In genomic region chr4:171298048-171298718, GRCh38 we compare ENCODE assay signal across 5 cellular contexts.
DNase-seq lines count a peak whose midpoint lies in the region; ATAC-seq and TF ChIP-seq lines count a peak whose summit lies in the region.
"Not testable (repeated sequence)": the region's sequence is repeated elsewhere in the genome, so short reads cannot be mapped to it uniquely, and the experiment has no call there.

No MANE protein-coding gene starts in this region.

- not testable (repeated sequence) for H3K9me3 Mint-ChIP-seq in H9

- H3K9me3 ChIP-seq in H9 (ENCODE audit: control insufficient read depth, low read depth, low read length), result not testable (repeated sequence)
- peaks cover 0 to 25% (median 21%) of the 10 kb centered on the region in 8 donors for H3K9me3 ChIP-seq in spleen

- not testable (repeated sequence) for H3K79me2 ChIP-seq in H9 (ENCODE audit: insufficient read depth, low read length)

- H3K23ac ChIP-seq in H9 (ENCODE audit: insufficient read length, low read depth, low read length), result not testable (repeated sequence)

- H3K56ac ChIP-seq in H9 (ENCODE audit: insufficient read length, low read depth, low read length), result not testable (repeated sequence)

- not testable (repeated sequence) for H4K20me1 ChIP-seq in H9 (ENCODE audit: control insufficient read depth, insufficient read depth, insufficient read length)

- not testable (repeated sequence) for H3K9ac ChIP-seq in H9 (ENCODE audit: extremely low read depth, insufficient read length, low read length)

- ATAC-seq in Right ventricle myocardium inferior, result not testable (repeated sequence)

- DNase-seq in H9 (peak; percentile 31), Right ventricle myocardium inferior (ENCODE audit: missing footprints) (peak; percentile 45), mesenteric fat pad (ENCODE audit: low spot score) (peak; percentile 74), spleen (peak; percentile 71)
- DNase-seq in kidney epithelial cell (ENCODE audit: low read depth), result not testable (repeated sequence)

- TF ChIP-seq POLR2A in spleen (IDR thresholded peaks at IDR 0.05), result not testable (repeated sequence)

- not testable (repeated sequence) for H3K36me3 ChIP-seq in kidney epithelial cell (ENCODE audit: control insufficient read depth, insufficient read depth, low read length); spleen

- not testable (repeated sequence) for H2AFZ ChIP-seq in H9 (ENCODE audit: low read length)

- not testable (repeated sequence) for H3K4me2 ChIP-seq in H9 (ENCODE audit: insufficient read depth, insufficient read length, low read length)

- not testable (repeated sequence) for H4K8ac ChIP-seq in H9 (replicated peaks; ENCODE audit: insufficient read length, low read depth, low read length)

- H3K27ac Mint-ChIP-seq in H9, result not testable (repeated sequence)

- not testable (repeated sequence) for H3K14ac ChIP-seq in H9 (ENCODE audit: insufficient read depth, low read length)

- not testable (repeated sequence) for H3K27me3 Mint-ChIP-seq in H9 (ENCODE audit: low read depth)

- not testable (repeated sequence) for H3K4me3 Mint-ChIP-seq in H9

- not testable (repeated sequence) for H3K36me3 Mint-ChIP-seq in H9 (ENCODE audit: insufficient read depth in 1 of 3, low read depth in 3 of 3)

- not testable (repeated sequence) for H3K4me1 ChIP-seq in H9 (ENCODE audit: insufficient read depth, low read length); spleen

- not testable (repeated sequence) for H4K5ac ChIP-seq in H9 (ENCODE audit: insufficient read length, low read depth, low read length)

- not testable (repeated sequence) for H3K79me1 ChIP-seq in H9 (ENCODE audit: insufficient read depth, low read depth, low read length, poor library complexity, severe bottlenecking)

- H2BK20ac ChIP-seq in H9 (ENCODE audit: low read depth, low read length, poor library complexity, severe bottlenecking), result not testable (repeated sequence)

- H4K91ac ChIP-seq in H9 (ENCODE audit: insufficient read length, low read depth, low read length), result not testable (repeated sequence)

- not testable (repeated sequence) for H2BK15ac ChIP-seq in H9 (ENCODE audit: low read depth, low read length)

- not testable (repeated sequence) for H3K4ac ChIP-seq in H9 (ENCODE audit: low read depth, low read length)

- not testable (repeated sequence) for H3K4me1 Mint-ChIP-seq in H9

- not testable (repeated sequence) for H2BK120ac ChIP-seq in H9 (ENCODE audit: low read depth, low read length, poor library complexity, severe bottlenecking)

- not testable (repeated sequence) for H2BK5ac ChIP-seq in H9 (ENCODE audit: insufficient read length, low read length)

- not testable (repeated sequence) for TF ChIP-seq CTCF in H9 (conservative IDR thresholded peaks at IDR 0.05); kidney epithelial cell (IDR thresholded peaks at IDR 0.05; ENCODE audit: insufficient read depth, low read length, poor library complexity, severe bottlenecking); spleen (IDR thresholded peaks at IDR 0.05 in 8 of 11, conservative IDR thresholded peaks at IDR 0.05 in 3 of 11)

- not testable (repeated sequence) for H3K27ac ChIP-seq in H9 (ENCODE audit: insufficient read length, low read depth, low read length); spleen

- not testable (repeated sequence) for H3T11ph ChIP-seq in H9 (ENCODE audit: low read length)

- not testable (repeated sequence) for H2BK12ac ChIP-seq in H9 (ENCODE audit: insufficient read length, low read depth, low read length)

- not testable (repeated sequence) for H3K18ac ChIP-seq in H9 (ENCODE audit: insufficient read length, low read depth, low read length)

- H3K23me2 ChIP-seq in H9 (ENCODE audit: insufficient read length, low read depth, low read length, poor library complexity, severe bottlenecking), result not testable (repeated sequence)

- WGBS in H9 (ENCODE audit: extremely low coverage, insufficient read length, low lambda C conversion rate), result no CpG with 5 or more reads among the region's 52 CpGs
- 85 to 96% (median 93%) methylated on average over 32 to 52 of the region's 52 CpGs for WGBS in spleen, 5 donors

- H3K4me3 ChIP-seq in kidney epithelial cell (ENCODE audit: low read depth, low read length), result peak overlapping the region; percentile 14
- H3K4me3 ChIP-seq in spleen, result not testable (repeated sequence)

- intact Hi-C loops in Right ventricle myocardium inferior (cut with DNase I); spleen (cut with DNase I; ENCODE audit: low total_unique reads): not testable (repeated sequence)

- H2AK5ac ChIP-seq in H9 (ENCODE audit: insufficient read length, low read length), result not testable (repeated sequence)

- not testable (repeated sequence) for H3K27me3 ChIP-seq in H9 (ENCODE audit: insufficient read depth, low read length); kidney epithelial cell (ENCODE audit: control insufficient read depth, insufficient read depth, low read length); spleen (replicated peaks in 1 of 7)
